1 cellular context compared by ENCODE assay signal in genomic region chr16:81232740-81233367, GRCh38.
TF ChIP-seq lines count a peak whose summit lies in the region.

No MANE protein-coding gene starts in this region.

TF ChIP-seq in K562, 482 proteins besides CTCF, POLR2A, EP300 and RAD21 (continued from another document):
- TF ChIP-seq HMGXB4 (CRISPR knock-in tag; IDR thresholded peaks at IDR 0.05): no peak
